8 cellular contexts compared by ENCODE assay signal in the genomic region with DNA sequence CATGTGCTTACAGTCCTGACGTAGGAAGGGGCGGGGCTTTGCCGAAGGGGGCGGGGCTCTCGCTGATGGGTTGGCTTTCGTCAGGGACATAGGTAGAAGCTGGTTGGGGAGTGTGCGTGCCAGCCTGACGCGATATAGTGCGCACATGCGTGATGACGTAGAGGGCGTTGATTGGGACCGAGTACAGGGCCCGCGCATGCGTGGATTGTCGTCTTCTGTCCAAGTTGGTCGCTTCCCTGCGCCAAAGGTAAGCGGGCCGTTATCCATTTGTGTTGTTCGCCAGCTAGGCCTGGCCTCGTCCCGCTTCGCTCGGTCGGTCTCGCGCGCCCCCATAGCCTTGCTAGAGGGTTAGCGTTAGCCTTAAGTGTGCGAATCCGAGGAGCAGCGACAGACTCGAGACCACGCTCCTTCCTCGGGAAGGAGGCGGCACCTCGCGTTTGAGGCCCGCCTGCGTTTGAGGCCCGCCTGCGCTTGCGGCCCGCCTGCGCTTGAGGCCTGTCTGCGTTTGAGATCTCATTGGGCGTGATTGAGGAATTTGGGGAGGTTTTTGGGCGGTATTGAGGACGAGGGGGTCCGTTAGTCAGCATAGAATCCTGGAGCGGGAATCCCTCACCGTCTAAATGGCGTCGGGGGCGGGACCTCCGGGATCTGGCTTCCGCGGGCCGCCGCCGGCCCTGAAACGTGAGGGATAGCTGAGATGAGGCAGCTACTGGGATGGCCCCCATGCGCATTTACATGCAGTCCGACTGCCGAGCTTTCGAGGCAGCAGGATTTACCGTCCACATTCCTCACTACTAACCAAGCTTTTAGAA. TPM values are rescaled to one million over a fixed set of nuclear protein-coding genes. Genes with fewer than 3 reads are reported as not detected.
DNase-seq lines count a peak whose midpoint lies in the region; ATAC-seq, FAIRE-seq and TF ChIP-seq lines count a peak whose summit lies in the region.

Gene XRCC6, plus strand, starts transcription at position 197 of the 812 bp plus-strand sequence. CDS start 710 bp downstream, outside the sequence.

- FAIRE-seq in GM12891 (lab: Jason Lieb, UNC), result peak; percentile 100

- intact Hi-C loops in adrenal gland (cut with DNase I), result no loop called here
- intact Hi-C loops in heart left ventricle (cut with DNase I), result no loop called here
- intact Hi-C loops in posterior cingulate gyrus (cut with DNase I), result no loop called here

- peak; percentile 81 for ATAC-seq in HG02840 (IDR thresholded peaks at IDR 0.05; ENCODE audit: low FRiP score, unreplicated experiment)
- peak; percentile 96 to 99 (median 98) for ATAC-seq in heart left ventricle
- peak; percentile 98 to 99 for ATAC-seq in upper lobe of left lung (ENCODE audit: low FRiP score in 2 of 2)

- TF ChIP-seq CTCF in adrenal gland (IDR thresholded peaks at IDR 0.05), result no peak
- TF ChIP-seq CTCF in heart left ventricle (IDR thresholded peaks at IDR 0.05), result no peak
- no peak for TF ChIP-seq CTCF in upper lobe of left lung (IDR thresholded peaks at IDR 0.05)

- peak within 1 kb of the TSS; percentile 75 to 100 (median 91) for H3K4me3 ChIP-seq in adrenal gland
- H3K4me3 ChIP-seq in heart left ventricle, result peak within 1 kb of the TSS; percentile 72 to 99 (median 92)
- peak within 1 kb of the TSS; percentile 79 to 99 (median 85) for H3K4me3 ChIP-seq in upper lobe of left lung

- H3K27me3 ChIP-seq in adrenal gland, result no peaks in the 10 kb centered on the region
- H3K27me3 ChIP-seq in heart left ventricle, result no peaks in the 10 kb centered on the region
- no peaks in the 10 kb centered on the region for H3K27me3 ChIP-seq in upper lobe of left lung

- WGBS in adrenal gland, 4 donors, result 0 to 1% (median 0%) methylated on average over 12 to 70 of the region's 70 CpGs
- 0% methylated on average over 44 to 70 of the region's 70 CpGs for WGBS in heart left ventricle, 4 donors
- 0 to 1% methylated on average over 36 to 43 of the region's 70 CpGs for WGBS in upper lobe of left lung, 2 donors

- DNase-seq in GM12891 (ENCODE audit: insufficient read length, low spot score) (peak; percentile 98), NCI-H146 (lab: John Stamatoyannopoulos, UW) (peak; percentile 98), T-helper 1 cell (peak; percentile 99 to 100 (median 100)), adrenal gland (peak; percentile 100), heart left ventricle (peak; percentile 100), posterior cingulate gyrus (peak; percentile 99 to 100 (median 100)), upper lobe of left lung (peak; percentile 99 to 100)

- H3K9me3 ChIP-seq in adrenal gland (replicated peaks in 1 of 3), result no peaks in the 10 kb centered on the region
- H3K9me3 ChIP-seq in heart left ventricle, result no peaks in the 10 kb centered on the region
- H3K9me3 ChIP-seq in upper lobe of left lung, result no peaks in the 10 kb centered on the region

- H3K27ac ChIP-seq in adrenal gland (peak within 1 kb of the TSS; percentile 95 to 100 (median 98)), heart left ventricle (peak within 1 kb of the TSS; percentile 91 to 99 (median 97)), upper lobe of left lung (peak within 1 kb of the TSS; percentile 94 to 98 (median 96))

- peaks cover 0 to 39% of the 10 kb centered on the region in 2 donors for H3K36me3 ChIP-seq in adrenal gland (replicated peaks in 1 of 2)
- H3K36me3 ChIP-seq in heart left ventricle, result peaks cover 2 to 51% (median 40%) of the 10 kb centered on the region in 9 donors
- H3K36me3 ChIP-seq in upper lobe of left lung, result peaks cover 14 to 43% (median 34%) of the 10 kb centered on the region in 4 donors

- no peak for TF ChIP-seq EP300 in upper lobe of left lung (IDR thresholded peaks at IDR 0.05)

- TF ChIP-seq POLR2A in GM12891 (IDR thresholded peaks at IDR 0.05; ENCODE audit: low read depth, low read length), result peak; percentile 90
- peak; percentile 96 to 99 for TF ChIP-seq POLR2A in adrenal gland (IDR thresholded peaks at IDR 0.05)
- peak; percentile 57 to 75 for TF ChIP-seq POLR2A in heart left ventricle (IDR thresholded peaks at IDR 0.05)
- peak in 3 of 4 donors; percentile 66 to 96 (median 72) for TF ChIP-seq POLR2A in upper lobe of left lung (IDR thresholded peaks at IDR 0.05)

- peaks cover 19 to 36% of the 10 kb centered on the region in 2 donors for H3K4me1 ChIP-seq in adrenal gland (replicated peaks in 1 of 2)
- H3K4me1 ChIP-seq in heart left ventricle, result peaks cover 0 to 54% (median 32%) of the 10 kb centered on the region in 12 donors
- H3K4me1 ChIP-seq in upper lobe of left lung, result peaks cover 26 to 57% (median 33%) of the 10 kb centered on the region in 4 donors

TF ChIP-seq in GM12891, 5 proteins besides CTCF, POLR2A, EP300 and RAD21:
- TF ChIP-seq PAX5 (IDR thresholded peaks at IDR 0.05; ENCODE audit: insufficient read depth, low read length, severe bottlenecking), result no peak
- TF ChIP-seq TAF1 (IDR thresholded peaks at IDR 0.05; ENCODE audit: low read depth, low read length), result peak; percentile 23; the same call in 1 of the 2 replicates
- TF ChIP-seq POU2F2 (IDR thresholded peaks at IDR 0.05; ENCODE audit: low read depth, low read length), result 0 out of 2 replicates have a peak, but pooled peaks have one; percentile 11
- no peak for TF ChIP-seq SPI1 (IDR thresholded peaks at IDR 0.05; ENCODE audit: low read depth, low read length)
- peak; percentile 92 for TF ChIP-seq POLR2AphosphoS5 (IDR thresholded peaks at IDR 0.05; ENCODE audit: low read depth, low read length)

RNA-seq across cellular contexts. Expression of gene XRCC6, which starts in this region (rescaled TPM):
- 288 TPM for polyA plus RNA-seq in GM12891 (2012; ENCODE audit: low read depth, missing spikeins)
- total RNA-seq in adrenal gland, result 100 to 1,000 TPM; 211 to 363 (median 240) TPM
- 100 to 1,000 TPM; 122 to 475 (median 216) TPM for polyA plus RNA-seq in adrenal gland
- 100 to 1,000 TPM; 162 to 204 (median 176) TPM for total RNA-seq in heart left ventricle
- polyA plus RNA-seq in heart left ventricle, result 100 to 1,000 TPM; 123 to 231 TPM
- 100 to 1,000 TPM in 5 of 6 donors, 10 to 100 TPM in 1; 83.8 to 209 (median 167) TPM for total RNA-seq in upper lobe of left lung

Comparison
In these comparisons a context has a peak if more than half of its experiments do, and no peak if none do; other contexts are left out.
1. Peak in every context shown above with its lines: DNase-seq, ATAC-seq, H3K4me3 ChIP-seq and H3K27ac ChIP-seq.